Comparison of ENCODE assay signal across 19 cellular contexts in genomic region chr18:341102-341501, GRCh38.
"Had no signal": no experiment of that assay in that cellular context is flagged by ENCODE, and none has a peak within 500 bp of the region (broad histone marks: within the 10 kb centered on the region; RNA-seq: fewer than 3 reads in every experiment).

No MANE protein-coding gene starts in this region.

- H3K27ac Mint-ChIP-seq: mesothelial cell of epicardium had no signal

- ATAC-seq: foreskin keratinocyte, gastroesophageal sphincter, heart left ventricle, left cardiac atrium, left lung, left ventricle myocardium superior, lower lobe of right lung, mucosa of descending colon had no signal

- DNase-seq: effector CD8-positive, alpha-beta T cell; foreskin keratinocyte; heart left ventricle; left cardiac atrium; left lung; left ventricle myocardium superior; lower lobe of right lung; mesenchymal stem cell; mucosa of descending colon had no signal

- H3K36me3 ChIP-seq: lower lobe of right lung had no signal

- H3K4me3 Mint-ChIP-seq: mesothelial cell of epicardium had no signal

- H3K9me3 ChIP-seq: esophagus muscularis mucosa, gastroesophageal sphincter, left lung, lower lobe of right lung, mucosa of descending colon had no signal

- H3K4me1 ChIP-seq: foreskin keratinocyte had no signal

- H3K27me3 ChIP-seq: esophagus muscularis mucosa, foreskin keratinocyte, gastroesophageal sphincter, heart left ventricle, hepatocyte, left lung had no signal

- H3K27ac ChIP-seq: coronary artery, esophagus muscularis mucosa, foreskin keratinocyte, hepatocyte, left lung, lower lobe of right lung had no signal

- FAIRE-seq: colon, endothelial cell of umbilical vein, frontal cortex, islet of Langerhans, keratinocyte had no signal

- H3K4me3 ChIP-seq: coronary artery, esophagus muscularis mucosa, gastroesophageal sphincter, heart left ventricle, hepatocyte, left lung, lower lobe of right lung, mucosa of descending colon had no signal
